31 cellular contexts compared by ENCODE assay signal in genomic region chr12:53462935-53463334, GRCh38. TPM values are rescaled to one million over a fixed set of nuclear protein-coding genes. Genes with fewer than 3 reads are reported as not detected.
DNase-seq lines count a peak whose midpoint lies in the region; ATAC-seq, FAIRE-seq and TF ChIP-seq lines count a peak whose summit lies in the region.
"Had no signal": no experiment of that assay in that cellular context is flagged by ENCODE, and none has a peak within 500 bp of the region (broad histone marks: within the 10 kb centered on the region; RNA-seq: fewer than 3 reads in every experiment).

No MANE protein-coding gene starts in this region.

- H3K36me3 ChIP-seq in cardiac muscle cell = peaks cover 99% of the 10 kb centered on the region
- H3K36me3 ChIP-seq in K562 (ENCODE audit: control insufficient read depth, insufficient read depth, low read length) = peaks cover 100% of the 10 kb centered on the region
- H3K36me3 ChIP-seq in psoas muscle (ENCODE audit: insufficient read depth in 1 of 2, low read depth in 1 of 2) = peaks cover 52 to 100% of the 10 kb centered on the region in 2 donors

- no peak overlapping the region for H3K4me2 ChIP-seq in K562 (ENCODE audit: insufficient read depth, low read length)

- H3K27me3 Mint-ChIP-seq in HFFc6 (ENCODE audit: insufficient read depth) = peaks cover 13% of the 10 kb centered on the region

- no peaks in the 10 kb centered on the region for H3K9me3 ChIP-seq in cardiac muscle cell (ENCODE audit: low read depth)
- H3K9me3 ChIP-seq in K562 (replicated peaks; ENCODE audit: control insufficient read depth, insufficient read depth, low read depth, low read length) = no peaks in the 10 kb centered on the region
- H3K9me3 ChIP-seq in psoas muscle = no peaks in the 10 kb centered on the region
- H3K9me3 ChIP-seq: adrenal gland, neutrophil, prostate gland, suprapubic skin had no signal

- no peak overlapping the region for H3K4me3 Mint-ChIP-seq in HFFc6

- H3K4me1 ChIP-seq in cardiac muscle cell (ENCODE audit: low read depth) = peaks cover 38% of the 10 kb centered on the region
- peaks cover 0 to 3% of the 10 kb centered on the region in 2 experiments; a peak in 1 of 5 replicates for H3K4me1 ChIP-seq in K562 (replicated peaks in 1 of 2; ENCODE audit: control insufficient read depth in 2 of 2, insufficient read depth in 2 of 2, low read length in 2 of 2)
- peaks cover 91% of the 10 kb centered on the region for H3K4me1 ChIP-seq in psoas muscle

- H3K27me3 ChIP-seq in cardiac muscle cell (no peaks in the 10 kb centered on the region), K562 (ENCODE audit: control insufficient read depth in 2 of 2, insufficient read depth in 2 of 2, low read length in 2 of 2) (no peaks in the 10 kb centered on the region), psoas muscle (ENCODE audit: insufficient read depth in 3 of 3, low read length in 2 of 3) (no peaks in the 10 kb centered on the region)
- H3K27me3 ChIP-seq: adrenal gland, brain microvascular endothelial cell, neutrophil, suprapubic skin had no signal

- H3K9ac ChIP-seq in K562 (ENCODE audit: insufficient read depth in 1 of 2, low read depth in 2 of 2, low read length in 2 of 2) = no peak overlapping the region

- H2AFZ ChIP-seq in K562 (ENCODE audit: low read depth, low read length) = no peak overlapping the region

- in situ Hi-C loops in K562 (cut with MboI) = no loop called here

- no peaks in the 10 kb centered on the region for H3K9me3 Mint-ChIP-seq in HFFc6

- TF ChIP-seq CTCF in cardiac muscle cell (IDR thresholded peaks at IDR 0.05; ENCODE audit: low read depth, low read length) = no peak
- TF ChIP-seq CTCF in HFFc6 (IDR thresholded peaks at IDR 0.05) = no peak
- TF ChIP-seq CTCF in K562 (IDR thresholded peaks at IDR 0.05 in 2 of 3, conservative IDR thresholded peaks at IDR 0.05 in 1 of 3; ENCODE audit: insufficient read depth in 2 of 3, low read depth in 1 of 3, low read length in 3 of 3) = no peak
- no peak for TF ChIP-seq CTCF in psoas muscle (IDR thresholded peaks at IDR 0.05)

- peaks cover 67% of the 10 kb centered on the region for H3K36me3 Mint-ChIP-seq in HFFc6 (ENCODE audit: low read depth)

- ATAC-seq in Right ventricle myocardium superior (ENCODE audit: poor library complexity) (no peak), K562 (no peak), psoas muscle (no peak), left colon (no peak)
- ATAC-seq: Right ventricle myocardium inferior had no signal

- no peak overlapping the region for H3K4me3 ChIP-seq in cardiac muscle cell
- H3K4me3 ChIP-seq in K562 = no peak overlapping the region
- H3K4me3 ChIP-seq in psoas muscle = no peak overlapping the region
- H3K4me3 ChIP-seq: adrenal gland, prostate gland, suprapubic skin had no signal

- no peak for DNase-seq in cardiac muscle cell (ENCODE audit: low read depth in 1 of 2, low spot score in 1 of 2)
- no peak for DNase-seq in Right ventricle myocardium superior
- DNase-seq in HFFc6 = no peak
- no peak for DNase-seq in K562 (ENCODE audit: extremely low read depth in 1 of 4, low spot score in 3 of 4)
- no peak for DNase-seq in psoas muscle
- DNase-seq in OCI-M1 (lab: John Stamatoyannopoulos, UW) = no peak
- DNase-seq in dermis blood vessel endothelial cell = no peak
- DNase-seq in left colon = no peak
- DNase-seq: activated CD4-positive, alpha-beta T cell treated with anti-CD3 and anti-CD28 coated beads, Interleukin-2, amount 50 U/mL, for 1 hour; activated effector memory CD4-positive, alpha-beta T cell treated with Interleukin-2 at 50 U/mL for 16 hours; adrenal gland; brain microvascular endothelial cell; COR-L47; GF-D8; Kasumi-1; NCI-H1092 treated with DMSO at 0.1 percent for 48 hours; NCI-H1930; NCI-H226; NCI-H82; stimulated activated CD4-positive, alpha-beta T cell treated with anti-CD3 and anti-CD28 coated beads, Interleukin-1b, Interleukin-23, amount 100 ng/mL, for 48 hours; T-helper 9 cell had no signal

- H3K27ac Mint-ChIP-seq in HFFc6 = peak overlapping the region; percentile 40

- FAIRE-seq in K562 (lab: Jason Lieb, UNC) = peak; percentile 23
- FAIRE-seq: colon, H54, islet of Langerhans had no signal

- no TSS peak for BruUV-seq in K562 (replicated peaks; lab: Mats Ljungman, UMichigan)

- TF ChIP-seq EP300 in K562 (IDR thresholded peaks at IDR 0.05; ENCODE audit: low read length) = no peak

- H3K79me2 ChIP-seq in K562 (ENCODE audit: control insufficient read depth, insufficient read depth, low read length) = peaks cover 97% of the 10 kb centered on the region

- CTCF ChIA-PET in K562 (lab: Yijun Ruan, JAX; ENCODE audit: low intra/inter-chr PET ratio) = no interaction called here

- WGBS in K562 (ENCODE audit: insufficient coverage, low coverage, missing lambda C conversion rate) = 77% methylated on average over 3 of the region's 3 CpGs
- 28 to 41% (median 40%) methylated on average over 3 of the region's 3 CpGs for WGBS in psoas muscle, 3 donors

- 0 out of 2 replicates have a peak, but pooled peaks have one; percentile 28 for TF ChIP-seq POLR2A in K562 (conservative IDR thresholded peaks at IDR 0.05)

- peaks cover 54% of the 10 kb centered on the region for H3K4me1 Mint-ChIP-seq in HFFc6 (ENCODE audit: low read depth)

- TF ChIP-seq RAD21 in K562 (CRISPR knock-in tag; conservative IDR thresholded peaks at IDR 0.05 in 1 of 2, IDR thresholded peaks at IDR 0.05 in 1 of 2) = no peak

- peaks cover 27% of the 10 kb centered on the region for H4K20me1 ChIP-seq in K562 (replicated peaks; ENCODE audit: control insufficient read depth, insufficient read depth, low read length)

- POLR2A ChIA-PET in K562 (lab: Yijun Ruan, JAX) = interaction anchor here (0.7 to 8.8 kb wide), 3 partner anchors 12 to 166 kb away, joined by 3 to 87 read pairs (median 6); partner anchors contain the start of gene PRR13

- H3K27ac ChIP-seq in cardiac muscle cell (peak overlapping the region; percentile 61), K562 (ENCODE audit: extremely low read depth, low read depth, low read length) (no peak overlapping the region), psoas muscle (peak overlapping the region; percentile 66)
- H3K27ac ChIP-seq: brain microvascular endothelial cell, neutrophil, prostate gland, suprapubic skin had no signal

- intact Hi-C loops in Right ventricle myocardium superior (cut with DNase I) (loop anchor here (5.0 kb wide), 1 partner anchor 34 kb away; the partner anchor contains the start of gene MAP3K12), K562 (cut with micrococcal nuclease) (no loop called here), psoas muscle (cut with DNase I) (no loop called here), left colon (cut with DNase I, micrococcal nuclease) (loop anchor here in 1 of 2 donors (10.0 kb wide), 1 partner anchor 62 kb away; no protein-coding TSS in a partner anchor)

- H3K9me1 ChIP-seq in K562 (ENCODE audit: control insufficient read depth, insufficient read depth, low read length) = no peaks in the 10 kb centered on the region

RNA-seq across cellular contexts. Expression of gene PCBP2, which starts 11.0 kb away (rescaled TPM):
- total RNA-seq in cardiac muscle cell (213 and 326 TPM in 2 replicates), Right ventricle myocardium superior (503 TPM), K562 (2014; rRNA removed) (130 and 137 TPM in 2 replicates), K562 (2014; rRNA removed; fragmentation: Illumina TruSeq; extraction: Trizol) (190 and 191 TPM in 2 replicates), K562 (2015; rRNA removed; fragmentation: Illumina TruSeq; extraction: Trizol) (181 and 194 TPM in 2 replicates), K562 (2021) (748 and 810 TPM in 2 replicates), psoas muscle (100 to 1,000 TPM; 354 to 507 (median 439) TPM), dermis blood vessel endothelial cell (417 and 525 TPM in 2 replicates), left colon (100 to 1,000 TPM; 586 to 592 TPM)
- polyA plus RNA-seq in cardiac muscle cell (114 and 146 TPM in 2 replicates), K562 (2011; rRNA removed) (340 and 350 TPM in 2 replicates), K562 (2014; fragmentation: Illumina TruSeq; extraction: Trizol) (802 and 831 TPM in 2 replicates), K562 (2014; fragmentation: Nextera tagmentation; extraction: Ambion mirVana) (100 to 1,000 TPM; 254 to 328 TPM), K562 (2014; rRNA removed) (356 and 362 TPM in 2 replicates), psoas muscle (100 to 1,000 TPM; 254 to 469 (median 365) TPM)
- 100 to 1,000 TPM; 763 to 969 (median 874) TPM for total RNA-seq in HFFc6 (2021; fragmentation: NEBNext Ultra II Directional; extraction: Animal tissue kit (Norgen Biotek cat#: 25700))
- total RNA-seq in K562 (2011; cell fraction: chromatin; rRNA removed; ENCODE audit: low replicate concordance) = 880 and 1,252 TPM in 2 replicates
- 429 and 447 TPM in 2 replicates for total RNA-seq in K562 (2011; cell fraction: nucleolus; rRNA removed)
- total RNA-seq in K562 (2011; cell fraction: nucleoplasm; rRNA removed) = 778 and 1,039 TPM in 2 replicates
- polyA plus RNA-seq in K562 (2011; cell fraction: cytosol; rRNA removed) = 351 and 484 TPM in 2 replicates
- polyA plus RNA-seq in K562 (2011; cell fraction: nucleus; rRNA removed) = 548 and 674 TPM in 2 replicates
- 804 and 1,240 TPM in 2 replicates for polyA plus RNA-seq in K562 (2012)
- 583 and 666 TPM in 2 replicates for polyA minus RNA-seq in K562 (2011; rRNA and poly(A)+ RNA removed)
- polyA minus RNA-seq in K562 (2011; cell fraction: cytosol; rRNA and poly(A)+ RNA removed) = 634 and 719 TPM in 2 replicates
- 190 and 332 TPM in 2 replicates for polyA minus RNA-seq in K562 (2011; cell fraction: nucleus; rRNA and poly(A)+ RNA removed)

RNA-seq across cellular contexts. Expression of gene PRR13, which starts 21.4 kb away (rescaled TPM):
- total RNA-seq in cardiac muscle cell (42.9 and 48.3 TPM in 2 replicates), Right ventricle myocardium superior (46.0 TPM), K562 (2014; rRNA removed) (117 and 153 TPM in 2 replicates), K562 (2014; rRNA removed; fragmentation: Illumina TruSeq; extraction: Trizol) (202 and 204 TPM in 2 replicates), K562 (2015; rRNA removed; fragmentation: Illumina TruSeq; extraction: Trizol) (226 and 244 TPM in 2 replicates), K562 (2021) (329 and 341 TPM in 2 replicates), psoas muscle (10 to 100 TPM; 45.2 to 85.0 (median 62.6) TPM), dermis blood vessel endothelial cell (12.6 and 18.0 TPM in 2 replicates), left colon (100 to 1,000 TPM; 447 to 662 TPM)
- polyA plus RNA-seq in cardiac muscle cell (169 and 190 TPM in 2 replicates), K562 (2011; rRNA removed) (209 and 216 TPM in 2 replicates), K562 (2014; fragmentation: Illumina TruSeq; extraction: Trizol) (527 and 637 TPM in 2 replicates), K562 (2014; fragmentation: Nextera tagmentation; extraction: Ambion mirVana) (100 to 1,000 TPM; 570 to 835 TPM), K562 (2014; rRNA removed) (285 and 301 TPM in 2 replicates), psoas muscle (100 to 1,000 TPM in 1 of 3 donors, 10 to 100 TPM in 2; 65.6 to 136 (median 82.0) TPM)
- 100 to 1,000 TPM; 122 to 188 (median 165) TPM for total RNA-seq in HFFc6 (2021; fragmentation: NEBNext Ultra II Directional; extraction: Animal tissue kit (Norgen Biotek cat#: 25700))
- 126 and 173 TPM in 2 replicates for total RNA-seq in K562 (2011; cell fraction: chromatin; rRNA removed; ENCODE audit: low replicate concordance)
- 112 and 130 TPM in 2 replicates for total RNA-seq in K562 (2011; cell fraction: nucleolus; rRNA removed)
- 168 and 231 TPM in 2 replicates for total RNA-seq in K562 (2011; cell fraction: nucleoplasm; rRNA removed)
- 197 and 292 TPM in 2 replicates for polyA plus RNA-seq in K562 (2011; cell fraction: cytosol; rRNA removed)
- polyA plus RNA-seq in K562 (2011; cell fraction: nucleus; rRNA removed) = 86.9 and 121 TPM in 2 replicates
- 406 and 466 TPM in 2 replicates for polyA plus RNA-seq in K562 (2012)
- 115 and 148 TPM in 2 replicates for polyA minus RNA-seq in K562 (2011; rRNA and poly(A)+ RNA removed)
- 79.5 and 100 TPM in 2 replicates for polyA minus RNA-seq in K562 (2011; cell fraction: cytosol; rRNA and poly(A)+ RNA removed)
- polyA minus RNA-seq in K562 (2011; cell fraction: nucleus; rRNA and poly(A)+ RNA removed) = 31.2 and 56.0 TPM in 2 replicates

RNA-seq across cellular contexts. Expression of gene MAP3K12, which starts 36.3 kb away (rescaled TPM):
- total RNA-seq in cardiac muscle cell (18.5 and 26.1 TPM in 2 replicates), Right ventricle myocardium superior (5.5 TPM), K562 (2014; rRNA removed) (1.1 and 1.3 TPM in 2 replicates), K562 (2014; rRNA removed; fragmentation: Illumina TruSeq; extraction: Trizol) (0.93 and 1.1 TPM in 2 replicates), K562 (2015; rRNA removed; fragmentation: Illumina TruSeq; extraction: Trizol) (1.6 and 1.9 TPM in 2 replicates), K562 (2021) (2.1 and 2.6 TPM in 2 replicates), psoas muscle (1 to 10 TPM; 1.9 to 2.9 (median 2.3) TPM), dermis blood vessel endothelial cell (13.6 and 19.1 TPM in 2 replicates), left colon (1 to 10 TPM; 3.2 to 6.8 TPM)
- polyA plus RNA-seq in cardiac muscle cell (15.1 and 17.6 TPM in 2 replicates), K562 (2011; rRNA removed) (1.7 and 2.2 TPM in 2 replicates), K562 (2014; fragmentation: Illumina TruSeq; extraction: Trizol) (1.3 and 1.8 TPM in 2 replicates), K562 (2014; fragmentation: Nextera tagmentation; extraction: Ambion mirVana) (under 1 TPM; 0.10 to 0.46 TPM), K562 (2014; rRNA removed) (1.1 and 2.4 TPM in 2 replicates), psoas muscle (1 to 10 TPM; 2.3 to 3.1 (median 3.0) TPM)
- total RNA-seq in HFFc6 (2021; fragmentation: NEBNext Ultra II Directional; extraction: Animal tissue kit (Norgen Biotek cat#: 25700)) = 10 to 100 TPM; 21.2 to 26.5 (median 23.5) TPM
- 10.8 and 23.0 TPM in 2 replicates for total RNA-seq in K562 (2011; cell fraction: chromatin; rRNA removed; ENCODE audit: low replicate concordance)
- total RNA-seq in K562 (2011; cell fraction: nucleolus; rRNA removed) = 12.2 and 17.2 TPM in 2 replicates
- total RNA-seq in K562 (2011; cell fraction: nucleoplasm; rRNA removed) = 9.6 and 12.4 TPM in 2 replicates
- polyA plus RNA-seq in K562 (2011; cell fraction: cytosol; rRNA removed) = 1.7 and 3.8 TPM in 2 replicates
- polyA plus RNA-seq in K562 (2011; cell fraction: nucleus; rRNA removed) = 15.6 and 23.0 TPM in 2 replicates
- 4.6 and 6.4 TPM in 2 replicates for polyA plus RNA-seq in K562 (2012)
- polyA minus RNA-seq in K562 (2011; rRNA and poly(A)+ RNA removed) = 1.8 and 2.8 TPM in 2 replicates
- 1.4 and 1.5 TPM in 2 replicates for polyA minus RNA-seq in K562 (2011; cell fraction: cytosol; rRNA and poly(A)+ RNA removed)
- polyA minus RNA-seq in K562 (2011; cell fraction: nucleus; rRNA and poly(A)+ RNA removed) = 3.4 TPM in 2 replicates

RNA-seq across cellular contexts. Expression of gene TARBP2, which starts 38.1 kb away (rescaled TPM):
- total RNA-seq in cardiac muscle cell (58.3 and 68.1 TPM in 2 replicates), Right ventricle myocardium superior (10.8 TPM), K562 (2014; rRNA removed) (63.1 and 75.7 TPM in 2 replicates), K562 (2014; rRNA removed; fragmentation: Illumina TruSeq; extraction: Trizol) (21.0 and 25.2 TPM in 2 replicates), K562 (2015; rRNA removed; fragmentation: Illumina TruSeq; extraction: Trizol) (54.6 and 56.5 TPM in 2 replicates), K562 (2021) (55.4 and 59.2 TPM in 2 replicates), psoas muscle (10 to 100 TPM in 2 of 4 donors, 1 to 10 TPM in 2; 7.6 to 10.8 (median 10.4) TPM), dermis blood vessel endothelial cell (38.8 and 48.3 TPM in 2 replicates), left colon (10 to 100 TPM; 21.3 to 22.3 TPM)
- polyA plus RNA-seq in cardiac muscle cell (69.2 and 79.8 TPM in 2 replicates), K562 (2011; rRNA removed) (40.4 and 55.0 TPM in 2 replicates), K562 (2014; fragmentation: Illumina TruSeq; extraction: Trizol) (44.6 and 51.6 TPM in 2 replicates), K562 (2014; fragmentation: Nextera tagmentation; extraction: Ambion mirVana) (10 to 100 TPM in 1 of 2 experiments, 1 to 10 TPM in 1; 5.6 to 16.6 TPM), K562 (2014; rRNA removed) (68.7 and 69.0 TPM in 2 replicates), psoas muscle (10 to 100 TPM; 10.2 to 23.3 (median 21.2) TPM)
- 10 to 100 TPM; 35.1 to 41.7 (median 37.1) TPM for total RNA-seq in HFFc6 (2021; fragmentation: NEBNext Ultra II Directional; extraction: Animal tissue kit (Norgen Biotek cat#: 25700))
- total RNA-seq in K562 (2011; cell fraction: chromatin; rRNA removed; ENCODE audit: low replicate concordance) = 87.5 and 179 TPM in 2 replicates
- 124 and 126 TPM in 2 replicates for total RNA-seq in K562 (2011; cell fraction: nucleolus; rRNA removed)
- total RNA-seq in K562 (2011; cell fraction: nucleoplasm; rRNA removed) = 113 and 115 TPM in 2 replicates
- 69.6 and 99.9 TPM in 2 replicates for polyA plus RNA-seq in K562 (2011; cell fraction: cytosol; rRNA removed)
- 222 and 277 TPM in 2 replicates for polyA plus RNA-seq in K562 (2011; cell fraction: nucleus; rRNA removed)
- 56.1 and 59.4 TPM in 2 replicates for polyA plus RNA-seq in K562 (2012)
- polyA minus RNA-seq in K562 (2011; rRNA and poly(A)+ RNA removed) = 20.1 and 22.4 TPM in 2 replicates
- polyA minus RNA-seq in K562 (2011; cell fraction: cytosol; rRNA and poly(A)+ RNA removed) = 17.8 and 20.6 TPM in 2 replicates
- 45.2 and 71.4 TPM in 2 replicates for polyA minus RNA-seq in K562 (2011; cell fraction: nucleus; rRNA and poly(A)+ RNA removed)

RNA-seq across cellular contexts. Expression of gene AMHR2, which starts 39.3 kb away (rescaled TPM):
- total RNA-seq in cardiac muscle cell (39.8 and 60.0 TPM in 2 replicates), Right ventricle myocardium superior (not detected), K562 (2014; rRNA removed) (10.3 and 20.9 TPM in 2 replicates), K562 (2014; rRNA removed; fragmentation: Illumina TruSeq; extraction: Trizol) (6.0 and 8.9 TPM in 2 replicates), K562 (2015; rRNA removed; fragmentation: Illumina TruSeq; extraction: Trizol) (49.7 and 51.2 TPM in 2 replicates), K562 (2021) (13.5 and 15.0 TPM in 2 replicates), psoas muscle (1 to 10 TPM in 2 of 4 donors, under 1 TPM in 2; 0.40 to 1.6 (median 0.97) TPM), dermis blood vessel endothelial cell (not detected in 2 replicates), left colon (not detected)
- polyA plus RNA-seq in cardiac muscle cell (53.4 and 57.3 TPM in 2 replicates), K562 (2011; rRNA removed) (12.9 and 19.8 TPM in 2 replicates), K562 (2014; fragmentation: Illumina TruSeq; extraction: Trizol) (26.5 and 28.0 TPM in 2 replicates), K562 (2014; fragmentation: Nextera tagmentation; extraction: Ambion mirVana) (10 to 100 TPM; 19.8 to 21.0 TPM), K562 (2014; rRNA removed) (19.3 and 22.7 TPM in 2 replicates), psoas muscle (under 1 TPM; 0.43 to 0.84 (median 0.72) TPM)
- total RNA-seq in HFFc6 (2021; fragmentation: NEBNext Ultra II Directional; extraction: Animal tissue kit (Norgen Biotek cat#: 25700)) = not detected
- 10.1 and 25.6 TPM in 2 replicates for total RNA-seq in K562 (2011; cell fraction: chromatin; rRNA removed; ENCODE audit: low replicate concordance)
- 14.0 and 16.2 TPM in 2 replicates for total RNA-seq in K562 (2011; cell fraction: nucleolus; rRNA removed)
- 15.8 and 19.8 TPM in 2 replicates for total RNA-seq in K562 (2011; cell fraction: nucleoplasm; rRNA removed)
- 26.4 and 42.1 TPM in 2 replicates for polyA plus RNA-seq in K562 (2011; cell fraction: cytosol; rRNA removed)
- polyA plus RNA-seq in K562 (2011; cell fraction: nucleus; rRNA removed) = 33.0 and 40.1 TPM in 2 replicates
- 91.6 and 130 TPM in 2 replicates for polyA plus RNA-seq in K562 (2012)
- polyA minus RNA-seq in K562 (2011; rRNA and poly(A)+ RNA removed) = 6.9 and 11.6 TPM in 2 replicates
- 9.4 and 12.4 TPM in 2 replicates for polyA minus RNA-seq in K562 (2011; cell fraction: cytosol; rRNA and poly(A)+ RNA removed)
- polyA minus RNA-seq in K562 (2011; cell fraction: nucleus; rRNA and poly(A)+ RNA removed) = 4.6 and 7.1 TPM in 2 replicates
- total RNA-seq: lung microvascular endothelial cell, Right ventricle myocardium inferior, urinary bladder had no signal
- polyA plus RNA-seq: BJ had no signal
